8 cellular contexts compared by ENCODE assay signal in the genomic region with DNA sequence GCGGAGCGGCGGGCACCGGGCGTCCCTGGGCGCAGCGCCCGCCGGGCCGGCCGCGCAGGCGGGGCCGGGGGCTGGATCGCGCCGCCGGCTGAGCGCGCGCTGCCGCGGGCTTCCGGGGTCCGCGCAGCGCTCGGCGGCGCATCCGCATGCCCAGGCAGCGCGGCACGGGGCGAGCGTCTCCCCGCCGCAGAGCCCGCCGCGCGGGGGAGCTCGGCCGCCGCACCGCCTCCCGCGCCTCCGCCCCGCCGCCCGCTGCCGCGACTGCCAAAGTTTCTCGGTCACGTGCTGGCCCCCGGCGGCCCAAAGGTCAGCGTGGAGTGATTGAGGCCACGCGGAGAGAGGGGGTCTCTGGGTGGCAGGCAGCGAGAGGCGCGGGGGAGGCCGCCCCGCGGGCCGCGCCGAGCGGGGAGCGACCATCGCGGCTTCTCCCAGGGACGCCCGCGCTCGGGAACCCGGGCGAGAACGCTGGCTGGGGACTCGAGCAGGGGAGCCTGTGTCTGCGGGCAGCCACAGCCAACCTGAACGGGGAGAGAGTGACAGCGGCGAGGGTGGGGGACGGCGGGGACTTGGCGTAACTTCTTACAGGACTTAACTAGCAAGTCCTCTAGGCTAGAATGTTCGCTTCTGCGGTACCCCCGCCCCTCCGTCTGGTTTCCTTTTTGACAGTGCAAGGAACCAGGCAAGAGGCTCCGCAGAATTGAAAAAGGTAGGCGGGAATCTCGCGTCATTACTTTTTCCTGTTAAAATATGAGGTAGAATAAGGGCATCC. TPM values are rescaled to one million over a fixed set of nuclear protein-coding genes. Genes with fewer than 3 reads are reported as not detected.
DNase-seq lines count a peak whose midpoint lies in the region; ATAC-seq and TF ChIP-seq lines count a peak whose summit lies in the region.

A gene with protein sequence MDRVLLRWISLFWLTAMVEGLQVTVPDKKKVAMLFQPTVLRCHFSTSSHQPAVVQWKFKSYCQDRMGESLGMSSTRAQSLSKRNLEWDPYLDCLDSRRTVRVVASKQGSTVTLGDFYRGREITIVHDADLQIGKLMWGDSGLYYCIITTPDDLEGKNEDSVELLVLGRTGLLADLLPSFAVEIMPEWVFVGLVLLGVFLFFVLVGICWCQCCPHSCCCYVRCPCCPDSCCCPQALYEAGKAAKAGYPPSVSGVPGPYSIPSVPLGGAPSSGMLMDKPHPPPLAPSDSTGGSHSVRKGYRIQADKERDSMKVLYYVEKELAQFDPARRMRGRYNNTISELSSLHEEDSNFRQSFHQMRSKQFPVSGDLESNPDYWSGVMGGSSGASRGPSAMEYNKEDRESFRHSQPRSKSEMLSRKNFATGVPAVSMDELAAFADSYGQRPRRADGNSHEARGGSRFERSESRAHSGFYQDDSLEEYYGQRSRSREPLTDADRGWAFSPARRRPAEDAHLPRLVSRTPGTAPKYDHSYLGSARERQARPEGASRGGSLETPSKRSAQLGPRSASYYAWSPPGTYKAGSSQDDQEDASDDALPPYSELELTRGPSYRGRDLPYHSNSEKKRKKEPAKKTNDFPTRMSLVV (minus strand): TSS at position 180 of the 769 bp plus-strand sequence. CDS start 272 bp downstream, outside the sequence.

- H3K9me3 ChIP-seq in cardiac muscle cell (ENCODE audit: low read depth): no peaks in the 10 kb centered on the region
- no peaks in the 10 kb centered on the region for H3K9me3 ChIP-seq in trophoblast cell (ENCODE audit: insufficient read depth, low read depth, low read length)
- H3K9me3 ChIP-seq in upper lobe of left lung: no peaks in the 10 kb centered on the region

- no CpG with 5 or more reads among the region's 97 CpGs for WGBS in trophoblast cell (ENCODE audit: extremely low coverage, insufficient coverage, insufficient read length)
- WGBS in upper lobe of left lung, 2 donors: 0 to 2% methylated on average over 8 to 26 of the region's 97 CpGs

- no peak within 1 kb of the TSS for H4K12ac ChIP-seq in trophoblast cell (ENCODE audit: low read depth, low read length)

- no peak within 1 kb of the TSS for H3K9ac ChIP-seq in trophoblast cell (ENCODE audit: low read length)

- peak; percentile 29; the same call in 1 of the 2 replicates for TF ChIP-seq POLR2A in Raji (IDR thresholded peaks at IDR 0.05; ENCODE audit: insufficient read depth, low read depth, low read length)
- no peak for TF ChIP-seq POLR2A in upper lobe of left lung (IDR thresholded peaks at IDR 0.05)

- H4K91ac ChIP-seq in trophoblast cell (ENCODE audit: low read depth, low read length): peak within 1 kb of the TSS; percentile 8

- H3K23ac ChIP-seq in trophoblast cell (ENCODE audit: low read length): no peak within 1 kb of the TSS

- peaks cover 3% of the 10 kb centered on the region for H3K79me2 ChIP-seq in trophoblast cell (ENCODE audit: control insufficient read depth, insufficient read depth, low read length, poor library complexity)

- peak within 1 kb of the TSS; percentile 22 for H4K8ac ChIP-seq in trophoblast cell (ENCODE audit: low read depth, low read length)

- H3K27me3 ChIP-seq in cardiac muscle cell (peaks cover 62% of the 10 kb centered on the region), trophoblast cell (ENCODE audit: insufficient read depth, low read length) (peaks cover 40% of the 10 kb centered on the region), upper lobe of left lung (peaks cover 0 to 7% (median 3%) of the 10 kb centered on the region in 4 donors)

- peak within 1 kb of the TSS; percentile 20 for H3K14ac ChIP-seq in trophoblast cell (ENCODE audit: low read length)

- H3K79me1 ChIP-seq in trophoblast cell (ENCODE audit: low read length): peaks cover 3% of the 10 kb centered on the region

- POLR2A ChIA-PET in AG04449 (lab: Yijun Ruan, JAX): no interaction called here

- H2BK120ac ChIP-seq in trophoblast cell (ENCODE audit: insufficient read depth, low read length, poor library complexity): no peak within 1 kb of the TSS

- H2BK5ac ChIP-seq in trophoblast cell (ENCODE audit: low read depth, low read length, poor library complexity): no peak within 1 kb of the TSS

- ATAC-seq in GM18867 (IDR thresholded peaks at IDR 0.05; ENCODE audit: unreplicated experiment): peak; percentile 61
- ATAC-seq in HG03196 (IDR thresholded peaks at IDR 0.05; ENCODE audit: unreplicated experiment): peak; percentile 68
- ATAC-seq in upper lobe of left lung (ENCODE audit: low FRiP score in 2 of 2): peak in 1 of 2 donors; percentile 88

- H2AK5ac ChIP-seq in trophoblast cell (ENCODE audit: low read length): no peak within 1 kb of the TSS

- H2BK12ac ChIP-seq in trophoblast cell (ENCODE audit: low read length): no peak within 1 kb of the TSS

- peak within 1 kb of the TSS; percentile 98 for H3K4me2 ChIP-seq in trophoblast cell (ENCODE audit: low read length)

- TF ChIP-seq EP300 in upper lobe of left lung (IDR thresholded peaks at IDR 0.05): no peak

- H3K27ac ChIP-seq in cardiac muscle cell: no peak within 1 kb of the TSS
- no peak within 1 kb of the TSS for H3K27ac ChIP-seq in trophoblast cell (ENCODE audit: low read depth, low read length)
- peak within 1 kb of the TSS in 3 of 4 donors; percentile 11 to 71 (median 28) for H3K27ac ChIP-seq in upper lobe of left lung

- no peak for TF ChIP-seq CTCF in AG04449 (IDR thresholded peaks at IDR 0.05; ENCODE audit: insufficient read depth, low read length, missing control alignments)
- no peak for TF ChIP-seq CTCF in cardiac muscle cell (IDR thresholded peaks at IDR 0.05; ENCODE audit: low read depth, low read length)
- TF ChIP-seq CTCF in upper lobe of left lung (IDR thresholded peaks at IDR 0.05): peak in 4 of 6 experiments; percentile 9 to 32 (median 22)

- CTCF ChIA-PET in AG04449 (lab: Yijun Ruan, JAX): no interaction called here

- H2AFZ ChIP-seq in trophoblast cell (ENCODE audit: insufficient read depth, low read length, poor library complexity): peak within 1 kb of the TSS; percentile 79

- H3K4ac ChIP-seq in trophoblast cell (ENCODE audit: low read depth, low read length): no peak within 1 kb of the TSS

- H3K4me1 ChIP-seq in cardiac muscle cell (ENCODE audit: low read depth) (peaks cover 17% of the 10 kb centered on the region), trophoblast cell (ENCODE audit: control insufficient read depth in 1 of 2, insufficient read depth in 2 of 2, low read length in 2 of 2) (no peaks in the 10 kb centered on the region), upper lobe of left lung (peaks cover 3 to 11% (median 8%) of the 10 kb centered on the region in 4 donors)

- no peaks in the 10 kb centered on the region for H3K36me3 ChIP-seq in cardiac muscle cell
- H3K36me3 ChIP-seq in trophoblast cell (ENCODE audit: control insufficient read depth in 1 of 2, insufficient read depth in 2 of 2, low read length in 2 of 2): no peaks in the 10 kb centered on the region
- H3K36me3 ChIP-seq in upper lobe of left lung: no peaks in the 10 kb centered on the region

- DNase-seq in AG04449 (ENCODE audit: low read depth, low spot score) (no peak), cardiac muscle cell (ENCODE audit: low read depth in 1 of 2, low spot score in 1 of 2) (peak; percentile 34 to 73), trophoblast cell (peak; percentile 14 to 58), upper lobe of left lung (peak; percentile 46 to 91)
- DNase-seq in activated naive CD4-positive, alpha-beta T cell treated with anti-CD3 and anti-CD28 coated beads, Interleukin-2, amount 50 U/mL, for 16 hours: peak; percentile 68

- H3K4me3 ChIP-seq in AG04449 (ENCODE audit: low read depth, low read length) (peak within 1 kb of the TSS; percentile 57), cardiac muscle cell (peak within 1 kb of the TSS; percentile 71), trophoblast cell (ENCODE audit: low read depth, low read length) (peak within 1 kb of the TSS; percentile 80), upper lobe of left lung (peak within 1 kb of the TSS; percentile 52 to 86 (median 68))

- H3K18ac ChIP-seq in trophoblast cell (ENCODE audit: low read length): no peak within 1 kb of the TSS

RNA-seq across cellular contexts. Expression of the gene that starts here (rescaled TPM):
- total RNA-seq in cardiac muscle cell (10.6 and 12.3 TPM in 2 replicates), upper lobe of left lung (1 to 10 TPM in 3 of 6 donors, under 1 TPM in 3; under 0.01 to 3.3 (median 0.84) TPM)
- polyA plus RNA-seq in cardiac muscle cell: 3.3 and 5.0 TPM in 2 replicates
- 0.32 and 0.38 TPM in 2 replicates for polyA plus RNA-seq in trophoblast cell (2013)

Comparison
In these comparisons a context has a peak if more than half of its experiments do, and no peak if none do; other contexts are left out.
1. CTCF ChIP-seq: peak in upper lobe of left lung (4 of 6); none in AG04449 (single experiment) and cardiac muscle cell (single experiment).
2. H3K27ac ChIP-seq: peak in upper lobe of left lung (3 of 4); none in cardiac muscle cell (single experiment) and trophoblast cell (single experiment).
3. Peak in every context shown above with its lines, with median percentiles within 50 percentile points of each other: H3K4me3 ChIP-seq.